Comparison of ENCODE assay signal across 34 cellular contexts in the genomic region with DNA sequence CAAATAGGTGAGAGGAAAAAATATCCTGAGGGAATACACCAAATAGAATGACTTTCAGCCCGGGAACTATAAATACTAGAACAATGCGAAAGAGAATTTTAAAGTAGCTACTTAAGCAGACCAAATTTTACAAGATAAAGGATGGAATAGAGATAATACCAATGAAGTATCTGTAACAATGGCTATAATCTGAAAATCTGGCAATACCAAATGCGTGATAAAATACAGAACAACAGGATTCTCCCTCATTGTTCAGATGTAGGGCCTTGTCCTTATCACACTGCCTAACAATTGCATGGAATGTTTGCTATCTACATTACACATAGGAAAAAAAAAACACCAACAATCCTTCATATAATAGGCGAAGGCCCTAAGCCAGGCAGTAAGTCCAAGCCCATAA.
"Had no signal": no experiment of that assay in that cellular context is flagged by ENCODE, and none has a peak within 500 bp of the region (broad histone marks: within the 10 kb centered on the region; RNA-seq: fewer than 3 reads in every experiment).

No MANE protein-coding gene starts in this region.

- H3K4me3 ChIP-seq: MG63 had no signal

- H3K27ac ChIP-seq: KMS-11 had no signal

- H3K9ac ChIP-seq: KMS-11 had no signal

- DNase-seq: Karpas-422, Kasumi-1, MG63, MM.1S, MV-4-11, NCI-H1048, NCI-H1092, NCI-H1092 treated with DMSO at 0.1 percent for 48 hours, NCI-H1105, NCI-H1105 treated with DMSO at 0.1 percent for 48 hours, NCI-H1417, NCI-H1417 treated with DMSO at 0.1 percent for 48 hours, NCI-H1436, NCI-H1436 treated with DMSO at 0.1 percent for 48 hours, NCI-H146, NCI-H1694, NCI-H1694 treated with DMSO at 0.1 percent for 48 hours, NCI-H187, NCI-H187 treated with DMSO at 0.1 percent for 48 hours, NCI-H1930, NCI-H2029, NCI-H2029 treated with DMSO at 0.1 percent for 48 hours, NCI-H2081, NCI-H2081 treated with DMSO at 0.1 percent for 48 hours, NCI-H2107, NCI-H2171, NCI-H2171 treated with DMSO at 0.1 percent for 48 hours, NCI-H2227 treated with DMSO at 0.1 percent for 48 hours, NCI-H226, NCI-H345, NCI-H446, NCI-H446 treated with DMSO at 0.1 percent for 48 hours, NCI-H510A had no signal

- H3K4me2 ChIP-seq: KMS-11 had no signal

- H3K27me3 ChIP-seq: MG63 had no signal

- H3K36me3 ChIP-seq: MG63 had no signal
